ENCODE assay signal across 9 cellular contexts in the genomic region with DNA sequence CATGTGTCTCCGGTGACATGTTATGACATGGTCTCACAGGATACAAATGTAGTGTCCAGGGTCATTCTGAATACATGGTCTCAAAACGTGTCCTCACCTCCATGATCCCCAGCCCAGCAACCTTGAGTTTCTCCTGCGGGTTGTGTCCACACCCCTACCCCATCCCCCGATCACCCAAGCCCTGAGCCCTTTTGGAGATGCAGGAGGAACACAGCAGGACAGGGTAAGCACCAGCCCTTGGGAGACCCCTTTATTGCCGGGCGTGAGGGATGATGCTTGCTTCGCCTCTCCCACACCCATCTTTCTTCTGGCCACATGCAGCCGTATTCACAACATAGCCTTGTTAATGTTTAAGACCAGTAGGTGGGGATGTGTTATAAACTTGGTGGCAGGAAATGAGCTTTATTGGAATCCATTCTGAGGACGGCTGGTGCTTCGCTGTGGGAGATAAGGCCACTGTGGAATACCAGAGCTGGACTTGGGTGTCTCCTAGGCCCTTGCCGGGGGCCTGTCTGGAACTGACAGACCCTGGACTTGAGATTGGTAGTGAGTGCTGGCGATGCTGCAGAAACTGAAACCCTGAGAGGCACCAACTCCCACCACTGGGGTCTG. TPM values are rescaled to one million over a fixed set of nuclear protein-coding genes. Genes with fewer than 3 reads are reported as not detected.
A peak's percentile ranks its signal among the peaks of the same experiment; 100 is the strongest.
DNase-seq lines count a peak whose midpoint lies in the region; ATAC-seq, FAIRE-seq and TF ChIP-seq lines count a peak whose summit lies in the region.
"Had no signal": no experiment of that assay in that cellular context is flagged by ENCODE, and none has a peak within 500 bp of the region (broad histone marks: within the 10 kb centered on the region; RNA-seq: fewer than 3 reads in every experiment).

No MANE protein-coding gene starts in this region.

- no peaks in the 10 kb centered on the region for H3K79me2 ChIP-seq in endothelial cell of umbilical vein (ENCODE audit: control insufficient read depth, insufficient read depth, low read length)

- FAIRE-seq in endothelial cell of umbilical vein (lab: Jason Lieb, UNC), result no peak

- peak; percentile 65 for ATAC-seq in activated CD8-positive, alpha-beta T cell treated with anti-CD3 and anti-CD28 coated beads for 36 hours
- no peak for ATAC-seq in activated CD8-positive, alpha-beta T cell treated with anti-CD3 and anti-CD28 coated beads, Interleukin-2, amount 10 ng/mL, durations not matched to agents 7 days and 5 days
- no peak for ATAC-seq in GM19035 (IDR thresholded peaks at IDR 0.05; ENCODE audit: unreplicated experiment)

- TF ChIP-seq POLR2A in endothelial cell of umbilical vein (IDR thresholded peaks at IDR 0.05; ENCODE audit: low read depth, low read length) (no peak), spleen (IDR thresholded peaks at IDR 0.05) (no peak)

- H2AFZ ChIP-seq in endothelial cell of umbilical vein (ENCODE audit: low read depth, low read length), result no peak overlapping the region

- H3K36me3 Mint-ChIP-seq in activated CD8-positive, alpha-beta T cell treated with anti-CD3 and anti-CD28 coated beads for 36 hours (ENCODE audit: low read depth), result no peaks in the 10 kb centered on the region
- no peaks in the 10 kb centered on the region for H3K36me3 Mint-ChIP-seq in activated CD8-positive, alpha-beta T cell treated with anti-CD3 and anti-CD28 coated beads, Interleukin-2, amount 10 ng/mL, durations not matched to agents 7 days and 5 days (ENCODE audit: low read depth)
- no peaks in the 10 kb centered on the region for H3K36me3 Mint-ChIP-seq in activated naive CD4-positive, alpha-beta T cell treated with anti-CD3 and anti-CD28 coated beads for 36 hours (ENCODE audit: low read depth)

- H3K9me3 ChIP-seq in endothelial cell of umbilical vein (replicated peaks; ENCODE audit: control insufficient read depth, insufficient read depth, low read length), result no peaks in the 10 kb centered on the region
- no peaks in the 10 kb centered on the region for H3K9me3 ChIP-seq in spleen

- peaks cover 6% of the 10 kb centered on the region for H3K4me1 Mint-ChIP-seq in activated CD8-positive, alpha-beta T cell treated with anti-CD3 and anti-CD28 coated beads for 36 hours (ENCODE audit: low read depth)
- peaks cover 7% of the 10 kb centered on the region for H3K4me1 Mint-ChIP-seq in activated CD8-positive, alpha-beta T cell treated with anti-CD3 and anti-CD28 coated beads, Interleukin-2, amount 10 ng/mL, durations not matched to agents 7 days and 5 days (ENCODE audit: low read depth)
- H3K4me1 Mint-ChIP-seq in activated naive CD4-positive, alpha-beta T cell treated with anti-CD3 and anti-CD28 coated beads for 36 hours (ENCODE audit: low read depth), result peaks cover 8% of the 10 kb centered on the region

- no peaks in the 10 kb centered on the region for H3K9me1 ChIP-seq in endothelial cell of umbilical vein (replicated peaks; ENCODE audit: control insufficient read depth, extremely low read depth, insufficient read depth, low read length)

- POLR2A ChIA-PET in activated CD8-positive, alpha-beta T cell treated with anti-CD3 and anti-CD28 coated beads for 36 hours (lab: Charles Lee), result no interaction called here
- POLR2A ChIA-PET in activated CD8-positive, alpha-beta T cell treated with anti-CD3 and anti-CD28 coated beads, Interleukin-2, amount 10 ng/mL, durations not matched to agents 7 days and 5 days (lab: Charles Lee), result no interaction called here
- POLR2A ChIA-PET in endothelial cell of umbilical vein (lab: Charles Lee), result no interaction called here

- H3K27ac Mint-ChIP-seq in activated CD8-positive, alpha-beta T cell treated with anti-CD3 and anti-CD28 coated beads for 36 hours, result no peak overlapping the region
- H3K27ac Mint-ChIP-seq in activated CD8-positive, alpha-beta T cell treated with anti-CD3 and anti-CD28 coated beads, Interleukin-2, amount 10 ng/mL, durations not matched to agents 7 days and 5 days, result no peak overlapping the region
- no peak overlapping the region for H3K27ac Mint-ChIP-seq in activated naive CD4-positive, alpha-beta T cell treated with anti-CD3 and anti-CD28 coated beads for 36 hours
- H3K27ac Mint-ChIP-seq: activated B cell treated with CpG ODN at 0.5 μM for 24 hours had no signal

- H4K20me1 ChIP-seq in endothelial cell of umbilical vein (replicated peaks; ENCODE audit: control insufficient read depth, extremely low read depth, insufficient read depth, low read length), result no peaks in the 10 kb centered on the region

- H3K4me1 ChIP-seq in endothelial cell of umbilical vein (ENCODE audit: control insufficient read depth, extremely low read depth, insufficient read depth, low read length) (no peaks in the 10 kb centered on the region), spleen (peaks cover 12 to 31% (median 25%) of the 10 kb centered on the region in 6 donors)

- H3K4me3 ChIP-seq in endothelial cell of umbilical vein (replicated peaks in 1 of 3; ENCODE audit: insufficient read depth in 1 of 3, low read depth in 1 of 3, low read length in 3 of 3) (no peak overlapping the region), spleen (no peak overlapping the region)

- H3K9me3 Mint-ChIP-seq in activated CD8-positive, alpha-beta T cell treated with anti-CD3 and anti-CD28 coated beads for 36 hours, result no peaks in the 10 kb centered on the region
- no peaks in the 10 kb centered on the region for H3K9me3 Mint-ChIP-seq in activated CD8-positive, alpha-beta T cell treated with anti-CD3 and anti-CD28 coated beads, Interleukin-2, amount 10 ng/mL, durations not matched to agents 7 days and 5 days (ENCODE audit: insufficient read depth)
- H3K9me3 Mint-ChIP-seq in activated naive CD4-positive, alpha-beta T cell treated with anti-CD3 and anti-CD28 coated beads for 36 hours, result no peaks in the 10 kb centered on the region
- H3K9me3 Mint-ChIP-seq: activated B cell treated with CpG ODN at 0.5 μM for 24 hours had no signal

- peaks cover 40% of the 10 kb centered on the region for H3K27me3 Mint-ChIP-seq in activated CD8-positive, alpha-beta T cell treated with anti-CD3 and anti-CD28 coated beads for 36 hours
- H3K27me3 Mint-ChIP-seq in activated CD8-positive, alpha-beta T cell treated with anti-CD3 and anti-CD28 coated beads, Interleukin-2, amount 10 ng/mL, durations not matched to agents 7 days and 5 days (ENCODE audit: low read depth), result peaks cover 59% of the 10 kb centered on the region
- H3K27me3 Mint-ChIP-seq in activated naive CD4-positive, alpha-beta T cell treated with anti-CD3 and anti-CD28 coated beads for 36 hours (ENCODE audit: low read depth), result peaks cover 50% of the 10 kb centered on the region

- no peak overlapping the region for H3K4me3 Mint-ChIP-seq in activated CD8-positive, alpha-beta T cell treated with anti-CD3 and anti-CD28 coated beads for 36 hours
- H3K4me3 Mint-ChIP-seq in activated CD8-positive, alpha-beta T cell treated with anti-CD3 and anti-CD28 coated beads, Interleukin-2, amount 10 ng/mL, durations not matched to agents 7 days and 5 days, result no peak overlapping the region
- H3K4me3 Mint-ChIP-seq in activated naive CD4-positive, alpha-beta T cell treated with anti-CD3 and anti-CD28 coated beads for 36 hours, result no peak overlapping the region
- H3K4me3 Mint-ChIP-seq: activated B cell treated with CpG ODN at 0.5 μM for 24 hours had no signal

- TF ChIP-seq CTCF in activated CD8-positive, alpha-beta T cell treated with anti-CD3 and anti-CD28 coated beads for 36 hours (IDR thresholded peaks at IDR 0.05), result no peak
- TF ChIP-seq CTCF in endothelial cell of umbilical vein (IDR thresholded peaks at IDR 0.05; ENCODE audit: extremely low read depth in 1 of 2, insufficient read depth in 1 of 2, low read depth in 1 of 2, low read length in 2 of 2), result no peak
- peak in 1 of 11 experiments; percentile 20 for TF ChIP-seq CTCF in spleen (IDR thresholded peaks at IDR 0.05 in 8 of 11, conservative IDR thresholded peaks at IDR 0.05 in 3 of 11)

- no peak overlapping the region for H3K9ac ChIP-seq in endothelial cell of umbilical vein (replicated peaks; ENCODE audit: extremely low read depth, insufficient read depth, low read length)

- H3K27me3 ChIP-seq in endothelial cell of umbilical vein (ENCODE audit: control insufficient read depth in 2 of 2, insufficient read depth in 2 of 2, low read length in 2 of 2) (peaks cover 47 to 49% of the 10 kb centered on the region in 2 experiments), spleen (replicated peaks in 1 of 7) (peaks cover 6 to 96% (median 54%) of the 10 kb centered on the region in 7 donors)

- CTCF ChIA-PET in activated CD8-positive, alpha-beta T cell treated with anti-CD3 and anti-CD28 coated beads for 36 hours (lab: Charles Lee), result interaction anchor here (0.7 to 1.8 kb wide), 2 partner anchors 9 to 53 kb away, joined by 3 to 7 read pairs; no protein-coding TSS in a partner anchor
- CTCF ChIA-PET in activated CD8-positive, alpha-beta T cell treated with anti-CD3 and anti-CD28 coated beads, Interleukin-2, amount 10 ng/mL, durations not matched to agents 7 days and 5 days (lab: Charles Lee), result interaction anchor here (1.0 to 1.4 kb wide), 3 partner anchors 10 to 535 kb away, joined by 3 to 6 read pairs (median 4); partner anchors contain the start of gene RAD51D
- CTCF ChIA-PET in endothelial cell of umbilical vein (lab: Charles Lee), result interaction anchor here (0.6 to 1.6 kb wide), 10 partner anchors 9 to 536 kb away, joined by 3 to 9 read pairs (median 4); partner anchors contain the start of genes FNDC8 and RAD51D
- CTCF ChIA-PET in activated naive CD4-positive, alpha-beta T cell treated with anti-CD3 and anti-CD28 coated beads for 36 hours (lab: Charles Lee), result interaction anchor here (1.0 kb wide), 2 partner anchors 22 to 505 kb away, joined by 3 to 4 read pairs; no protein-coding TSS in a partner anchor

- intact Hi-C loops in activated CD8-positive, alpha-beta T cell treated with anti-CD3 and anti-CD28 coated beads for 36 hours (cut with micrococcal nuclease), result no loop called here
- intact Hi-C loops in endothelial cell of umbilical vein (cut with micrococcal nuclease) (loop anchor here (2.0 kb wide), 1 partner anchor 54 kb away; no protein-coding TSS in a partner anchor), spleen (cut with DNase I; ENCODE audit: low total_unique reads) (no loop called here)
- intact Hi-C loops in activated naive CD4-positive, alpha-beta T cell treated with anti-CD3 and anti-CD28 coated beads for 36 hours (cut with micrococcal nuclease), result loop anchor here (2.0 kb wide), 1 partner anchor 54 kb away; no protein-coding TSS in a partner anchor

- H3K36me3 ChIP-seq in endothelial cell of umbilical vein (ENCODE audit: control insufficient read depth in 2 of 2, extremely low read depth in 1 of 2, insufficient read depth in 2 of 2, low read length in 2 of 2) (no peaks in the 10 kb centered on the region), spleen (no peaks in the 10 kb centered on the region)

- 26 to 43% (median 28%) methylated on average over 12 of the region's 12 CpGs for WGBS in spleen, 5 donors

- DNase-seq in activated CD8-positive, alpha-beta T cell treated with anti-CD3 and anti-CD28 coated beads for 36 hours, result no peak
- no peak for DNase-seq in activated CD8-positive, alpha-beta T cell treated with anti-CD3 and anti-CD28 coated beads, Interleukin-2, amount 10 ng/mL, durations not matched to agents 7 days and 5 days
- peak; percentile 1 for DNase-seq in NCI-H526 treated with DMSO at 0.1 percent for 48 hours (lab: John Stamatoyannopoulos, UW)
- DNase-seq in endothelial cell of umbilical vein (ENCODE audit: low read depth, low spot score), result peak; percentile 4
- peak; percentile 41 for DNase-seq in spleen
- DNase-seq in activated naive CD4-positive, alpha-beta T cell treated with anti-CD3 and anti-CD28 coated beads for 36 hours, result no peak
- no peak for DNase-seq in activated CD8-positive, alpha-beta memory T cell treated with anti-CD3 and anti-CD28 coated beads for 24 hours
- DNase-seq: activated B cell treated with CpG ODN at 0.5 μM for 24 hours had no signal

- H3K4me2 ChIP-seq in endothelial cell of umbilical vein (ENCODE audit: insufficient read depth, low read length), result no peak overlapping the region

- no peak overlapping the region for H3K27ac ChIP-seq in endothelial cell of umbilical vein (ENCODE audit: insufficient read depth, low read depth, low read length)
- no peak overlapping the region for H3K27ac ChIP-seq in spleen

- BruUV-seq in endothelial cell of umbilical vein (replicated peaks; lab: Mats Ljungman, UMichigan), result no TSS peak

- dilution Hi-C loops in endothelial cell of umbilical vein (cut with MboI; ENCODE audit: extremely low pct_ligation_motif_present, low sequenced_read_pairs), result no loop called here

RNA-seq across cellular contexts. Expression of gene TMEM132E, which starts 5.5 kb away (rescaled TPM):
- under 1 TPM in 1 of 2 experiments, not detected in 1; 0.07 TPM for total RNA-seq in activated CD8-positive, alpha-beta T cell treated with anti-CD3 and anti-CD28 coated beads for 36 hours
- total RNA-seq in activated CD8-positive, alpha-beta T cell treated with anti-CD3 and anti-CD28 coated beads, Interleukin-2, amount 10 ng/mL, durations not matched to agents 7 days and 5 days, result not detected
- total RNA-seq in endothelial cell of umbilical vein, result not detected in 2 replicates
- polyA plus RNA-seq in endothelial cell of umbilical vein, result not detected in 2 replicates
- polyA plus RNA-seq in endothelial cell of umbilical vein (2011; cell fraction: cytosol; rRNA removed), result not detected in 2 replicates
- not detected in 2 replicates for polyA plus RNA-seq in endothelial cell of umbilical vein (2011; cell fraction: nucleus; rRNA removed)
- not detected in 2 replicates for polyA plus RNA-seq in endothelial cell of umbilical vein (2012)
- polyA minus RNA-seq in endothelial cell of umbilical vein, result not detected in 2 replicates
- polyA minus RNA-seq in endothelial cell of umbilical vein (2011; cell fraction: cytosol; rRNA and poly(A)+ RNA removed), result not detected
- not detected in 2 replicates for polyA minus RNA-seq in endothelial cell of umbilical vein (2011; cell fraction: nucleus; rRNA and poly(A)+ RNA removed)
- total RNA-seq in spleen, result under 1 TPM; 0.09 to 0.79 (median 0.28) TPM
- under 1 TPM; 0.09 to 0.22 (median 0.17) TPM for polyA plus RNA-seq in spleen
- total RNA-seq in activated naive CD4-positive, alpha-beta T cell treated with anti-CD3 and anti-CD28 coated beads for 36 hours, result not detected
- total RNA-seq: activated B cell treated with CpG ODN at 0.5 μM for 24 hours had no signal

Comparison
In these comparisons a context has a peak if more than half of its experiments do, and no peak if none do; other contexts are left out.
1. DNase-seq: peak in NCI-H526 treated with DMSO at 0.1 percent for 48 hours (single experiment), endothelial cell of umbilical vein (single experiment) and spleen (single experiment); none in activated CD8-positive, alpha-beta T cell treated with anti-CD3 and anti-CD28 coated beads for 36 hours (single experiment), activated CD8-positive, alpha-beta T cell treated with anti-CD3 and anti-CD28 coated beads, Interleukin-2, amount 10 ng/mL, durations not matched to agents 7 days and 5 days (single experiment), activated naive CD4-positive, alpha-beta T cell treated with anti-CD3 and anti-CD28 coated beads for 36 hours (single experiment) and activated CD8-positive, alpha-beta memory T cell treated with anti-CD3 and anti-CD28 coated beads for 24 hours (single experiment).
2. intact Hi-C loops: an anchor here in endothelial cell of umbilical vein (2.0 kb wide) and activated naive CD4-positive, alpha-beta T cell treated with anti-CD3 and anti-CD28 coated beads for 36 hours (2.0 kb wide); none called in activated CD8-positive, alpha-beta T cell treated with anti-CD3 and anti-CD28 coated beads for 36 hours and spleen.